In the genomic region with DNA sequence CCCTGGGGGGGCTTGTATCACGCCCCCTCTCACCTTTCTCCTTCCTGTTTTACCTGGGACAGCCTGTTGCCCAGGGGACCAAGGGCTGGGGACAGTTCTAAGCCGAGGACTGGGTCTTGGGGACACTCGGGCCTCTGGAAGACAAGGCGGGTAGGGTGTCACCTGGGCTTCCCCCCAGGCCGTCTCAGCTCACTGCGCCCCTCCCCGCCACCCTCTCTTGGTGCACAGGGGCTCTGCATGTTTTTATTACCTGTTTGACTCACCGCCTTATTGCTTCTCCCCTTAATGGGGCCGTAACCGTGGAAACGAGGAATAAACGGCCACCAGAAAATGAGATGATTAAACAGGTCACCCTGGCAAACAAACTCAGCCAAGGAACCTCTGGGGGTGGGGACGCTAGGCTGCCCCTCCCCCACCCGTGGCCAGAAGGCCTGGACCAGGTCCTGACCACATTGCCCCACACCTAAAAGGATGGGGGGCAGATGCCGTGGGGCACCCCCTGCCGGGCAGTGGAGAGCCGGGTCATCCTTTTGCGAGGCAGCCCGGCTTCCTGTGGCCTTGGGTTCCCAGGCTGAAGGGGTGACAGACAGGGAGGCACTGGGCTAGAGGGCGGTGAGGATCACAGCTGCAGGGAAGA, we compare ENCODE assay signal across 11 cellular contexts.
DNase-seq lines count a peak whose midpoint lies in the region; ATAC-seq and TF ChIP-seq lines count a peak whose summit lies in the region.
"Had no signal": no experiment of that assay in that cellular context is flagged by ENCODE, and none has a peak within 500 bp of the region (broad histone marks: within the 10 kb centered on the region; RNA-seq: fewer than 3 reads in every experiment).

No MANE protein-coding gene starts in this region.

- DNase-seq in NCI-H82 (lab: John Stamatoyannopoulos, UW) (peak; percentile 40), NCI-H82 treated with DMSO at 0.1 percent for 48 hours (lab: John Stamatoyannopoulos, UW; ENCODE audit: unreplicated experiment) (no peak), body of pancreas (peak; percentile 54 to 66 (median 59)), mesenchymal stem cell (no peak), type B pancreatic cell (ENCODE audit: extremely low spot score, unreplicated experiment) (no peak), occipital lobe (lab: John Stamatoyannopoulos, UW) (no peak), aorta (no peak)
- DNase-seq: activated CD4-positive, alpha-beta T cell treated with anti-CD3 and anti-CD28 coated beads for 36 hours had no signal

- H2BK12ac ChIP-seq in mesenchymal stem cell (ENCODE audit: low read length in 2 of 2) = peak overlapping the region; percentile 44 to 96

- no peak overlapping the region for H3K9ac ChIP-seq in mesenchymal stem cell (ENCODE audit: low read length)

- peak overlapping the region; percentile 86 to 95 (median 92) for H3K27ac ChIP-seq in body of pancreas
- no peak overlapping the region for H3K27ac ChIP-seq in mesenchymal stem cell (ENCODE audit: low read length, poor library complexity, severe bottlenecking)
- no peak overlapping the region for H3K27ac ChIP-seq in aorta (ENCODE audit: low read depth in 1 of 2, low read length in 2 of 2)

- H2BK120ac ChIP-seq in mesenchymal stem cell (ENCODE audit: low read depth, low read length) = peak overlapping the region; percentile 56

- peak overlapping the region in 1 of 2 experiments; percentile 54 for H3K4ac ChIP-seq in mesenchymal stem cell (ENCODE audit: low read depth in 1 of 2, low read length in 2 of 2)

- H3K9me3 ChIP-seq in body of pancreas (no peaks in the 10 kb centered on the region), mesenchymal stem cell (ENCODE audit: control insufficient read depth, low read length) (no peaks in the 10 kb centered on the region), aorta (ENCODE audit: control insufficient read depth, low read length) (no peaks in the 10 kb centered on the region)
- H3K9me3 ChIP-seq: vagina had no signal

- no peaks in the 10 kb centered on the region for H3K36me3 ChIP-seq in body of pancreas (replicated peaks in 1 of 2; ENCODE audit: insufficient read depth in 1 of 2, low read depth in 2 of 2)
- H3K36me3 ChIP-seq in mesenchymal stem cell (ENCODE audit: control insufficient read depth in 1 of 2, insufficient read depth in 2 of 2, low read depth in 1 of 2, low read length in 2 of 2) = no peaks in the 10 kb centered on the region
- no peaks in the 10 kb centered on the region for H3K36me3 ChIP-seq in aorta (ENCODE audit: control insufficient read depth in 1 of 2, insufficient read depth in 2 of 2, low read length in 1 of 2)
- H3K36me3 ChIP-seq: vagina had no signal

- H4K91ac ChIP-seq in mesenchymal stem cell (ENCODE audit: low read length) = peak overlapping the region; percentile 14

- H3K4me3 ChIP-seq in body of pancreas (no peak overlapping the region), mesenchymal stem cell (ENCODE audit: insufficient read depth in 1 of 2, low read depth in 1 of 2, low read length in 2 of 2) (no peak overlapping the region), aorta (ENCODE audit: low read length in 2 of 2) (no peak overlapping the region)
- H3K4me3 ChIP-seq: K562, vagina had no signal

- H3K4me1 ChIP-seq in body of pancreas (peaks cover 95% of the 10 kb centered on the region), mesenchymal stem cell (ENCODE audit: control insufficient read depth, insufficient read depth, low read depth, low read length) (peaks cover 13% of the 10 kb centered on the region), aorta (ENCODE audit: control insufficient read depth in 1 of 2, insufficient read depth in 2 of 2, low read length in 2 of 2) (no peaks in the 10 kb centered on the region)

- peak overlapping the region; percentile 59 to 82 for H3K18ac ChIP-seq in mesenchymal stem cell (ENCODE audit: low read depth in 1 of 2, low read length in 2 of 2)

- H2AK5ac ChIP-seq in mesenchymal stem cell (ENCODE audit: low read length, severe bottlenecking) = no peak overlapping the region

- H3K4me1 Mint-ChIP-seq in type B pancreatic cell (ENCODE audit: unreplicated experiment) = peaks cover 57% of the 10 kb centered on the region

- H2BK5ac ChIP-seq in mesenchymal stem cell (ENCODE audit: low read depth, low read length, poor library complexity, severe bottlenecking) = no peak overlapping the region

- peak overlapping the region; percentile 52 for H4K8ac ChIP-seq in mesenchymal stem cell (ENCODE audit: low read length)

- H3K27ac Mint-ChIP-seq in type B pancreatic cell = peak overlapping the region; percentile 95
- H3K27ac Mint-ChIP-seq: activated CD4-positive, alpha-beta T cell treated with anti-CD3 and anti-CD28 coated beads for 36 hours had no signal

- TF ChIP-seq POLR2A in body of pancreas (IDR thresholded peaks at IDR 0.05) = no peak

- H3K4me2 ChIP-seq in mesenchymal stem cell (ENCODE audit: low read length, poor library complexity, severe bottlenecking) = no peak overlapping the region

- H2BK15ac ChIP-seq in mesenchymal stem cell (ENCODE audit: low read depth, poor library complexity, severe bottlenecking) = peak overlapping the region; percentile 50

- peak overlapping the region in 1 of 2 experiments; percentile 49 for H3K14ac ChIP-seq in mesenchymal stem cell (ENCODE audit: low read length in 2 of 2)

- H3K4me3 Mint-ChIP-seq in type B pancreatic cell = peak overlapping the region; percentile 83
- H3K4me3 Mint-ChIP-seq: activated CD4-positive, alpha-beta T cell treated with anti-CD3 and anti-CD28 coated beads for 36 hours had no signal

- no peaks in the 10 kb centered on the region for H3K9me3 Mint-ChIP-seq in type B pancreatic cell

- no peaks in the 10 kb centered on the region for H3K79me1 ChIP-seq in mesenchymal stem cell (replicated peaks; ENCODE audit: low read length, poor library complexity, severe bottlenecking)

- no peaks in the 10 kb centered on the region for H3K36me3 Mint-ChIP-seq in type B pancreatic cell

- ATAC-seq in body of pancreas = peak; percentile 40
- ATAC-seq in HG02884 (IDR thresholded peaks at IDR 0.05; ENCODE audit: unreplicated experiment) = no peak
- ATAC-seq in aorta (ENCODE audit: low FRiP score) = no peak
- ATAC-seq: activated CD4-positive, alpha-beta T cell treated with anti-CD3 and anti-CD28 coated beads for 36 hours; K562 had no signal

- intact Hi-C loops in body of pancreas (cut with DNase I) (loop anchor here (5.0 kb wide), 1 partner anchor 181 kb away; no protein-coding TSS in a partner anchor), aorta (cut with DNase I) (no loop called here)

- WGBS in body of pancreas, 2 donors = 14 to 23% methylated on average over 4 to 20 of the region's 20 CpGs
- WGBS in mesenchymal stem cell = 63% methylated on average over 20 of the region's 20 CpGs
- 79 to 80% methylated on average over 20 of the region's 20 CpGs for WGBS in aorta, 2 donors

- peak in 3 of 7 experiments; percentile 21 to 39 (median 23) for TF ChIP-seq CTCF in body of pancreas (IDR thresholded peaks at IDR 0.05)
- TF ChIP-seq CTCF in type B pancreatic cell (conservative IDR thresholded peaks at IDR 0.05) = no peak

- H3K23ac ChIP-seq in mesenchymal stem cell (ENCODE audit: low read length in 2 of 2) = no peak overlapping the region

- peaks cover 3% of the 10 kb centered on the region for H3K27me3 Mint-ChIP-seq in type B pancreatic cell
- H3K27me3 Mint-ChIP-seq: activated CD4-positive, alpha-beta T cell treated with anti-CD3 and anti-CD28 coated beads for 36 hours had no signal

- H3K27me3 ChIP-seq in body of pancreas (no peaks in the 10 kb centered on the region), mesenchymal stem cell (ENCODE audit: control insufficient read depth in 1 of 2, insufficient read depth in 1 of 2, low read length in 2 of 2) (peaks cover 7 to 59% of the 10 kb centered on the region in 2 experiments), aorta (ENCODE audit: control insufficient read depth in 1 of 2, insufficient read depth in 2 of 2, low read length in 1 of 2) (no peaks in the 10 kb centered on the region)
- H3K27me3 ChIP-seq: vagina had no signal

- no peak overlapping the region for H2AFZ ChIP-seq in mesenchymal stem cell (ENCODE audit: low read depth, low read length)

Comparison
In these comparisons a context has a peak if more than half of its experiments do, and no peak if none do; other contexts are left out.
1. DNase-seq: peak in NCI-H82 (single experiment) and body of pancreas (4 of 4); none in NCI-H82 treated with DMSO at 0.1 percent for 48 hours (single experiment), mesenchymal stem cell (single experiment), type B pancreatic cell (single experiment), occipital lobe (single experiment) and aorta (0 of 2).
2. H3K27ac ChIP-seq: peak in body of pancreas (4 of 4); none in mesenchymal stem cell (single experiment) and aorta (0 of 2).